ENCODE assay signal across 8 cellular contexts in the genomic region with DNA sequence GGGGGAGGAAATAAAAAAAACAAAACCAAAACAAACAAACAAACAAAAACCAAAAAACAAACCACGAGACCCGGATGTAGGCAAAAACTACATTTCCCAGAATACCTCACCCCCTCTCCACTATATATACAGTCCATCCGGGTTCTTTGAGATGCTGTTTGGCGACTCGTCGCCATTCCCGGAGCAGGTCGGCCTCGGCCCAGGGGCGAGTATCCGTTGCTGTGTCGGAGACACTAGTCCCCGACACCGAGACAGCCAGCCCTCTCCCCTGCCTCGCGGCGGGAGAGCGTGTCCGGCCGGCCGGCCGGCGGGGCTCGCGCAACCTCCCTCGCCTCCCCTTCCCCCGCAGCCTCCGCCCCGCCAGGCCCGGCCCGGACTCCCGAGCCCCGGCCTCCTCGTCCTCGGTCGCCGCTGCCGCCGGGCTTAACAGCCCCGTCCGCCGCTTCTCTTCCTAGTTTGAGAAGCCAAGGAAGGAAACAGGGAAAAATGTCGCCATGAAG. TPM values are rescaled to one million over a fixed set of nuclear protein-coding genes. Genes with fewer than 3 reads are reported as not detected.
A peak's percentile ranks its signal among the peaks of the same experiment; 100 is the strongest.
DNase-seq lines count a peak whose midpoint lies in the region; ATAC-seq and TF ChIP-seq lines count a peak whose summit lies in the region.

TSS of gene RNF10 (plus strand) at position 154 of the 500 bp plus-strand sequence. CDS start 456 bp downstream, outside the sequence.

- H3K4me1 ChIP-seq in adipocyte (ENCODE audit: control insufficient read depth, insufficient read depth, low read length) (peaks cover 45% of the 10 kb centered on the region), cardiac muscle cell (ENCODE audit: low read depth) (peaks cover 46% of the 10 kb centered on the region), ovary (ENCODE audit: insufficient read depth) (peaks cover 22% of the 10 kb centered on the region), tibial artery (peaks cover 9 to 52% (median 42%) of the 10 kb centered on the region in 4 donors)

- H3K4me3 Mint-ChIP-seq in T-cell: peak within 1 kb of the TSS; percentile 91 to 97 (median 96)

- H3K9me3 Mint-ChIP-seq in T-cell: no peaks in the 10 kb centered on the region

- H3K27me3 Mint-ChIP-seq in T-cell: no peaks in the 10 kb centered on the region

- H3K9ac ChIP-seq in adipocyte (ENCODE audit: low read length): peak within 1 kb of the TSS; percentile 98

- peak within 1 kb of the TSS; percentile 89 to 92 for H3K27ac Mint-ChIP-seq in T-cell

- DNase-seq in GM04504 (ENCODE audit: low read depth) (peak; percentile 76), NCI-H1417 (lab: John Stamatoyannopoulos, UW) (peak; percentile 91 to 97 (median 95)), T-cell (peak; percentile 45 to 78 (median 64)), adipocyte (ENCODE audit: low read depth) (peak; percentile 93), cardiac muscle cell (ENCODE audit: low read depth in 1 of 2, low spot score in 1 of 2) (peak; percentile 88 to 91), ovary (peak; percentile 74 to 85 (median 83)), tibial artery (peak; percentile 66 to 88)

- H3K4me3 ChIP-seq in adipocyte (ENCODE audit: low read length) (peak within 1 kb of the TSS; percentile 96), cardiac muscle cell (peak within 1 kb of the TSS; percentile 89), ovary (peak within 1 kb of the TSS; percentile 81), tibial artery (peak within 1 kb of the TSS; percentile 86 to 98)

- TF ChIP-seq CTCF in cardiac muscle cell (IDR thresholded peaks at IDR 0.05; ENCODE audit: low read depth, low read length) (no peak), ovary (IDR thresholded peaks at IDR 0.05) (no peak), tibial artery (IDR thresholded peaks at IDR 0.05) (no peak)

- peak; percentile 59 for ATAC-seq in HG02610 (IDR thresholded peaks at IDR 0.05; ENCODE audit: unreplicated experiment)
- ATAC-seq in T-cell (replicated peaks in 1 of 4): peak; percentile 75 to 82 (median 77)

- CTCF ChIA-PET in T-cell (lab: Charles Lee): interaction anchor here in 1 of 2 donors (1.0 kb wide), 1 partner anchor 95 kb away, joined by 4 read pairs; no protein-coding TSS in a partner anchor

- no peak for TF ChIP-seq EP300 in ovary (IDR thresholded peaks at IDR 0.05)

- POLR2A ChIA-PET in T-cell (lab: Charles Lee): interaction anchor here (0.6 to 1.0 kb wide), 4 partner anchors 10 to 47 kb away, joined by 3 to 8 read pairs (median 4); partner anchors contain the start of gene POP5 (in 1 of the 2)

- peaks cover 4% of the 10 kb centered on the region for H3K36me3 Mint-ChIP-seq in T-cell

- intact Hi-C loops in ovary (cut with DNase I) (no loop called here), tibial artery (cut with DNase I; ENCODE audit: low total_unique reads) (no loop called here)

- peaks cover 54 to 58% (median 57%) of the 10 kb centered on the region in 3 donors for H3K4me1 Mint-ChIP-seq in T-cell

- H3K27ac ChIP-seq in cardiac muscle cell (peak within 1 kb of the TSS; percentile 91), ovary (peak within 1 kb of the TSS; percentile 70 to 76), tibial artery (peak within 1 kb of the TSS; percentile 90 to 96)

- WGBS in ovary, 3 donors: 0 to 1% (median 0%) methylated on average over 42 to 43 of the region's 43 CpGs

- TF ChIP-seq POLR2A in ovary (IDR thresholded peaks at IDR 0.05): peak; percentile 96

- no peaks in the 10 kb centered on the region for H3K9me3 ChIP-seq in adipocyte (ENCODE audit: control insufficient read depth, low read length)
- no peaks in the 10 kb centered on the region for H3K9me3 ChIP-seq in cardiac muscle cell (ENCODE audit: low read depth)
- no peaks in the 10 kb centered on the region for H3K9me3 ChIP-seq in ovary
- no peaks in the 10 kb centered on the region for H3K9me3 ChIP-seq in tibial artery

- H3K36me3 ChIP-seq in adipocyte (ENCODE audit: control insufficient read depth, insufficient read depth, low read length, severe bottlenecking) (no peaks in the 10 kb centered on the region), cardiac muscle cell (no peaks in the 10 kb centered on the region), ovary (no peaks in the 10 kb centered on the region), tibial artery (no peaks in the 10 kb centered on the region)

- H3K27me3 ChIP-seq in adipocyte (replicated peaks; ENCODE audit: control insufficient read depth, insufficient read depth, low read length) (no peaks in the 10 kb centered on the region), cardiac muscle cell (no peaks in the 10 kb centered on the region), ovary (no peaks in the 10 kb centered on the region), tibial artery (no peaks in the 10 kb centered on the region)

RNA-seq across cellular contexts. Expression of gene RNF10, which starts in this region (rescaled TPM):
- total RNA-seq in T-cell (100 to 1,000 TPM; 204 to 348 (median 222) TPM), cardiac muscle cell (107 and 122 TPM in 2 replicates), ovary (100 to 1,000 TPM in 5 of 7 donors, 10 to 100 TPM in 2; 59.7 to 190 (median 136) TPM)
- polyA plus RNA-seq in cardiac muscle cell (210 and 227 TPM in 2 replicates), ovary (100 to 1,000 TPM in 1 of 2 donors, 10 to 100 TPM in 1; 91.3 to 184 TPM)

Comparison
In these comparisons a context has a peak if more than half of its experiments do, and no peak if none do; other contexts are left out.
1. Peak in every context shown above with its lines: DNase-seq, ATAC-seq, H3K4me3 ChIP-seq and H3K27ac ChIP-seq.